1 cellular context compared by ENCODE assay signal in the genomic region with DNA sequence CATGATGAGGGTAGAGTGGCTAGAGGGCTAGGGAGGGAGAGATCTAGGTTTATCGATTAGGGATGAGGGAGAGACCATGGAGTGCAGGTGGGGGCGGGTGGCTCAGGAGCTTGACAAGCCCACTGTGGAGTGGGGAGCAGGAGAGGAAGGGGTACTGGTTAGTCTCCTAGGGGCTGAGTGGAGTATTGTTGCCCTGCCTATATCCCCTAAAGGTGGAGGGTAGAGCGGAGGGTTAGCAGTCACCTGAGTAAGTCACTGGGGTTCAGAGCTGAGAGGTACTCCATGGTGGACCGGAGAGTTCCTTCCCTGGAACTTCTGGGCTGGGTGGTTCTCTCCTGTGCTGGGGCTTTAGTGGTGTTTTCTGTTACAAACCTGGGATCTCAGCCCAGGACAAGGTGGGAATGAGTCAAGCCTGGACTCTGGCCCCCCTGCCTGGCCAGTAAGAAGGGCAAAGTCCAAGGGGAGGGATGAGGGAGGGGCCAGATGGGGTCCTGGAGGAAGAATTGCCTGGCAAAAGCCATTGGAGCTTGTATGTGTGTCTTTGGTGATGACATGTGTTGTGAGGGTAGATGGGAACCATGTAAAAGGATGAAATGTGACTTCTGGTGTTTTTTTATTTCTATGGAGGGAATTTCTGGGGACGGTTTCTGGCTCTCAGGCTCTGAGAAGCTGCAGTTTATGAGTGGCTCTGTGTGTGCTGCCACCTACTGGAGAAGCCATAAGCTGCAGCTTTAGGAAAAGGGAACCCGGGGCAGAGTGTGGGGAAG.
TF ChIP-seq lines count a peak whose summit lies in the region.

TSS of gene CIDEB (minus strand) at position 403 of the 767 bp plus-strand sequence. CDS start at position 284, 119 bp downstream.

TF ChIP-seq in HepG2, 621 proteins besides CTCF, POLR2A, EP300 and RAD21 (continued from another document and continues in another):
- TF ChIP-seq MNT (IDR thresholded peaks at IDR 0.05) (0 out of 2 replicates have a peak, but pooled peaks have one; percentile 48), TBX2 (CRISPR knock-in tag; IDR thresholded peaks at IDR 0.05; ENCODE audit: borderline replicate concordance) (peak; percentile 95), SSRP1 (CRISPR knock-in tag; IDR thresholded peaks at IDR 0.05) (no peak; the same call in 1 of the 2 replicates), ZNF136 (CRISPR knock-in tag; IDR thresholded peaks at IDR 0.05; ENCODE audit: low read depth) (peak; percentile 97), IKZF1 (IDR thresholded peaks at IDR 0.05) (no peak), ATAD3A (CRISPR knock-in tag; IDR thresholded peaks at IDR 0.05) (no peak), HDAC6 (IDR thresholded peaks at IDR 0.05; ENCODE audit: low read depth, low read length) (no peak), GMEB1 (CRISPR knock-in tag; IDR thresholded peaks at IDR 0.05; ENCODE audit: borderline replicate concordance) (no peak; the same call in 1 of the 2 replicates), THAP7 (CRISPR knock-in tag; IDR thresholded peaks at IDR 0.05) (peak; percentile 5; the same call in 1 of the 2 replicates), ZNF569 (CRISPR knock-in tag; IDR thresholded peaks at IDR 0.05; ENCODE audit: borderline replicate concordance) (peak; percentile 82; the same call in 1 of the 2 replicates), ZBTB49 (CRISPR knock-in tag; IDR thresholded peaks at IDR 0.05; ENCODE audit: borderline replicate concordance) (no peak; the same call in none of the 2 replicates), ZNF782 (CRISPR knock-in tag; IDR thresholded peaks at IDR 0.05; ENCODE audit: borderline replicate concordance) (0 out of 2 replicates have a peak, but pooled peaks have one; percentile 94), ZNF232 (CRISPR knock-in tag; IDR thresholded peaks at IDR 0.05; ENCODE audit: borderline replicate concordance) (peak; percentile 49; the same call in 1 of the 2 replicates), ZSCAN30 (CRISPR knock-in tag; IDR thresholded peaks at IDR 0.05) (no peak), HNF4G (IDR thresholded peaks at IDR 0.05; ENCODE audit: borderline replicate concordance, low read depth, low read length) (peak; percentile 100), HNF4G (CRISPR knock-in tag; IDR thresholded peaks at IDR 0.05; ENCODE audit: borderline replicate concordance, low read depth) (peak; percentile 100), GPN1 (CRISPR knock-in tag; IDR thresholded peaks at IDR 0.05; ENCODE audit: borderline replicate concordance) (no peak), EHMT2 (IDR thresholded peaks at IDR 0.05; ENCODE audit: borderline replicate concordance, low read depth, low read length) (peak; percentile 92; the same call in 1 of the 2 replicates), NR2F1 (CRISPR knock-in tag; IDR thresholded peaks at IDR 0.05) (peak in 1 of 2 experiments; percentile 37; a peak in 2 of 4 replicates), NR2F6 (IDR thresholded peaks at IDR 0.05) (0 out of 2 replicates have a peak, but pooled peaks have one; percentile 50), NR2F6 (CRISPR knock-in tag; IDR thresholded peaks at IDR 0.05) (peak; percentile 82), ZNF549 (CRISPR knock-in tag; IDR thresholded peaks at IDR 0.05) (no peak), ELF1 (CRISPR knock-in tag; IDR thresholded peaks at IDR 0.05) (peak; percentile 66), ZNF790 (CRISPR knock-in tag; IDR thresholded peaks at IDR 0.05; ENCODE audit: borderline replicate concordance) (0 out of 2 replicates have a peak, but pooled peaks have one; percentile 78), ZBTB46 (CRISPR knock-in tag; IDR thresholded peaks at IDR 0.05; ENCODE audit: borderline replicate concordance) (no peak), ZNF776 (CRISPR knock-in tag; IDR thresholded peaks at IDR 0.05) (peak; percentile 60; the same call in 1 of the 2 replicates), GFI1 (CRISPR knock-in tag; IDR thresholded peaks at IDR 0.05; ENCODE audit: borderline replicate concordance) (no peak), ZNF883 (CRISPR knock-in tag; IDR thresholded peaks at IDR 0.05; ENCODE audit: not compliant biosample characterization) (no peak), CREB1 (IDR thresholded peaks at IDR 0.05) (peak; percentile 65), CREB1 (CRISPR knock-in tag; IDR thresholded peaks at IDR 0.05) (no peak), TP53 (CRISPR knock-in tag; conservative IDR thresholded peaks at IDR 0.05) (no peak), MEIS2 (CRISPR knock-in tag; IDR thresholded peaks at IDR 0.05) (peak; percentile 80; the same call in 1 of the 2 replicates), ZBTB33 (CRISPR knock-in tag; IDR thresholded peaks at IDR 0.05) (peak; percentile 56), ZNF282 (IDR thresholded peaks at IDR 0.05; ENCODE audit: partially characterized antibody) (no peak)
- TF ChIP-seq, protein P1, sequence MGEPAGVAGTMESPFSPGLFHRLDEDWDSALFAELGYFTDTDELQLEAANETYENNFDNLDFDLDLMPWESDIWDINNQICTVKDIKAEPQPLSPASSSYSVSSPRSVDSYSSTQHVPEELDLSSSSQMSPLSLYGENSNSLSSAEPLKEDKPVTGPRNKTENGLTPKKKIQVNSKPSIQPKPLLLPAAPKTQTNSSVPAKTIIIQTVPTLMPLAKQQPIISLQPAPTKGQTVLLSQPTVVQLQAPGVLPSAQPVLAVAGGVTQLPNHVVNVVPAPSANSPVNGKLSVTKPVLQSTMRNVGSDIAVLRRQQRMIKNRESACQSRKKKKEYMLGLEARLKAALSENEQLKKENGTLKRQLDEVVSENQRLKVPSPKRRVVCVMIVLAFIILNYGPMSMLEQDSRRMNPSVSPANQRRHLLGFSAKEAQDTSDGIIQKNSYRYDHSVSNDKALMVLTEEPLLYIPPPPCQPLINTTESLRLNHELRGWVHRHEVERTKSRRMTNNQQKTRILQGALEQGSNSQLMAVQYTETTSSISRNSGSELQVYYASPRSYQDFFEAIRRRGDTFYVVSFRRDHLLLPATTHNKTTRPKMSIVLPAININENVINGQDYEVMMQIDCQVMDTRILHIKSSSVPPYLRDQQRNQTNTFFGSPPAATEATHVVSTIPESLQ (CRISPR knock-in tag; conservative IDR thresholded peaks at IDR 0.05), result peak; percentile 88; the same call in 1 of the 2 replicates
- TF ChIP-seq, protein P2, sequence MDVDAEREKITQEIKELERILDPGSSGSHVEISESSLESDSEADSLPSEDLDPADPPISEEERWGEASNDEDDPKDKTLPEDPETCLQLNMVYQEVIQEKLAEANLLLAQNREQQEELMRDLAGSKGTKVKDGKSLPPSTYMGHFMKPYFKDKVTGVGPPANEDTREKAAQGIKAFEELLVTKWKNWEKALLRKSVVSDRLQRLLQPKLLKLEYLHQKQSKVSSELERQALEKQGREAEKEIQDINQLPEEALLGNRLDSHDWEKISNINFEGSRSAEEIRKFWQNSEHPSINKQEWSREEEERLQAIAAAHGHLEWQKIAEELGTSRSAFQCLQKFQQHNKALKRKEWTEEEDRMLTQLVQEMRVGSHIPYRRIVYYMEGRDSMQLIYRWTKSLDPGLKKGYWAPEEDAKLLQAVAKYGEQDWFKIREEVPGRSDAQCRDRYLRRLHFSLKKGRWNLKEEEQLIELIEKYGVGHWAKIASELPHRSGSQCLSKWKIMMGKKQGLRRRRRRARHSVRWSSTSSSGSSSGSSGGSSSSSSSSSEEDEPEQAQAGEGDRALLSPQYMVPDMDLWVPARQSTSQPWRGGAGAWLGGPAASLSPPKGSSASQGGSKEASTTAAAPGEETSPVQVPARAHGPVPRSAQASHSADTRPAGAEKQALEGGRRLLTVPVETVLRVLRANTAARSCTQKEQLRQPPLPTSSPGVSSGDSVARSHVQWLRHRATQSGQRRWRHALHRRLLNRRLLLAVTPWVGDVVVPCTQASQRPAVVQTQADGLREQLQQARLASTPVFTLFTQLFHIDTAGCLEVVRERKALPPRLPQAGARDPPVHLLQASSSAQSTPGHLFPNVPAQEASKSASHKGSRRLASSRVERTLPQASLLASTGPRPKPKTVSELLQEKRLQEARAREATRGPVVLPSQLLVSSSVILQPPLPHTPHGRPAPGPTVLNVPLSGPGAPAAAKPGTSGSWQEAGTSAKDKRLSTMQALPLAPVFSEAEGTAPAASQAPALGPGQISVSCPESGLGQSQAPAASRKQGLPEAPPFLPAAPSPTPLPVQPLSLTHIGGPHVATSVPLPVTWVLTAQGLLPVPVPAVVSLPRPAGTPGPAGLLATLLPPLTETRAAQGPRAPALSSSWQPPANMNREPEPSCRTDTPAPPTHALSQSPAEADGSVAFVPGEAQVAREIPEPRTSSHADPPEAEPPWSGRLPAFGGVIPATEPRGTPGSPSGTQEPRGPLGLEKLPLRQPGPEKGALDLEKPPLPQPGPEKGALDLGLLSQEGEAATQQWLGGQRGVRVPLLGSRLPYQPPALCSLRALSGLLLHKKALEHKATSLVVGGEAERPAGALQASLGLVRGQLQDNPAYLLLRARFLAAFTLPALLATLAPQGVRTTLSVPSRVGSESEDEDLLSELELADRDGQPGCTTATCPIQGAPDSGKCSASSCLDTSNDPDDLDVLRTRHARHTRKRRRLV (CRISPR knock-in tag; IDR thresholded peaks at IDR 0.05), result peak; percentile 83; the same call in 1 of the 2 replicates
